Comparison of ENCODE assay signal across 21 cellular contexts in the genomic region with DNA sequence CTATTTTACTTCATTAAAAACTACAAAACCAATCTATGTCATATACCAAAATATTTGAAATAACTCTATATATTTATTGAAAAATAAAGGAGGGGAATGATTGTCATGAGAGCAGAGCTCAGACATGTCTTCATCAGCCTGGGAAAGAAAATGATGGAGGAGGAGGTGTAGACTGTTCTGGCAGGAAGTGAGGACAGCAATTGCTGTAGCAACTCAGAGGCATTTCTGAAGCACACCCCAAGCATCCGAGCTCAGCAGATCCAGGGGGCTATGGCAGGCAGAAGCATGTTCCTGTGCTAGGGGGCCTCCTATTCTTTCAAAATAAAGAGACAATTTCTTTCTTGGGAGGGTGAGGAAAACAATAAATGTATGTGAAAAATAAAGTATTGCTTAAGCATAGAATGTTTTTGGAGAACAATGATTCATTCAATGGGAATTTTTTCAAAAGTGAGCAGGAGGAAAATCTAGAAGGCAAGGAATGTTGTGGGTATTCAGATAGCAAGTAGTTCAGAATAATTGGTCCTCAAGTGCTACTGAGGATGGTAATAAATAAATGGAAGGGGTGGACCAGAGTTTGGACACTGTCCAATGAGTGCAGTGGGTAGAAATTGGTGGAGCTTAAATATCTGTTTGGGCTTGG.
DNase-seq lines count a peak whose midpoint lies in the region; ATAC-seq and TF ChIP-seq lines count a peak whose summit lies in the region.
"Had no signal": no experiment of that assay in that cellular context is flagged by ENCODE, and none has a peak within 500 bp of the region (broad histone marks: within the 10 kb centered on the region; RNA-seq: fewer than 3 reads in every experiment).

No MANE protein-coding gene starts in this region.

- peak overlapping the region in 1 of 2 experiments; percentile 3 for H2BK12ac ChIP-seq in mesenchymal stem cell (ENCODE audit: low read length in 2 of 2)

- no peak overlapping the region for H3K9ac ChIP-seq in mesenchymal stem cell (ENCODE audit: low read length)
- H3K9ac ChIP-seq: BLaER1 treated with 17β-estradiol and CSF1 and Interleukin-3, amounts not matched to agents 10 nM and 100 nM had no signal

- no peaks in the 10 kb centered on the region for H3K27me3 Mint-ChIP-seq in activated T-helper 17 cell treated with anti-CD3 and anti-CD28 coated beads, Interleukin-2, amount 50 U/mL, for 72 hours
- H3K27me3 Mint-ChIP-seq in activated T-cell treated with anti-CD3 and anti-CD28 coated beads, Interleukin-2, amount 50 U/mL, for 24 hours, result no peaks in the 10 kb centered on the region

- no peak overlapping the region for H3K27ac Mint-ChIP-seq in activated T-helper 17 cell treated with anti-CD3 and anti-CD28 coated beads, Interleukin-2, amount 50 U/mL, for 72 hours
- H3K27ac Mint-ChIP-seq in activated T-cell treated with anti-CD3 and anti-CD28 coated beads, Interleukin-2, amount 50 U/mL, for 24 hours, result no peak overlapping the region
- H3K27ac Mint-ChIP-seq: activated naive CD4-positive, alpha-beta T cell treated with anti-CD3 and anti-CD28 coated beads, Interleukin-2, amount 50 U/mL, for 72 hours; endodermal cell; immature natural killer cell had no signal

- no peak overlapping the region for H4K91ac ChIP-seq in mesenchymal stem cell (ENCODE audit: low read length)

- no peak overlapping the region for H3K23ac ChIP-seq in mesenchymal stem cell (ENCODE audit: low read length in 2 of 2)

- H3K27ac ChIP-seq in mesenchymal stem cell (ENCODE audit: low read length, poor library complexity, severe bottlenecking), result peak overlapping the region; percentile 36
- H3K27ac ChIP-seq: BLaER1 treated with 17β-estradiol and CSF1 and Interleukin-3, amounts not matched to agents 10 nM and 100 nM; Peyer's patch had no signal

- TF ChIP-seq CTCF in AG09309 (IDR thresholded peaks at IDR 0.05; ENCODE audit: control insufficient read depth, insufficient read depth, low read depth, low read length, missing control alignments), result no peak

- no peaks in the 10 kb centered on the region for H3K27me3 ChIP-seq in mesenchymal stem cell (ENCODE audit: control insufficient read depth in 1 of 2, insufficient read depth in 1 of 2, low read length in 2 of 2)
- H3K27me3 ChIP-seq: BLaER1 treated with 17β-estradiol and CSF1 and Interleukin-3, amounts not matched to agents 10 nM and 100 nM; Peyer's patch had no signal

- H3K36me3 ChIP-seq in mesenchymal stem cell (ENCODE audit: control insufficient read depth in 1 of 2, insufficient read depth in 2 of 2, low read depth in 1 of 2, low read length in 2 of 2), result no peaks in the 10 kb centered on the region
- H3K36me3 ChIP-seq: BLaER1 treated with 17β-estradiol and CSF1 and Interleukin-3, amounts not matched to agents 10 nM and 100 nM; Peyer's patch had no signal

- no peak overlapping the region for H2AFZ ChIP-seq in mesenchymal stem cell (ENCODE audit: low read depth, low read length)

- no peak overlapping the region for H2AK5ac ChIP-seq in mesenchymal stem cell (ENCODE audit: low read length, severe bottlenecking)

- H3K4me3 Mint-ChIP-seq in activated T-helper 17 cell treated with anti-CD3 and anti-CD28 coated beads, Interleukin-2, amount 50 U/mL, for 72 hours, result no peak overlapping the region
- no peak overlapping the region for H3K4me3 Mint-ChIP-seq in activated T-cell treated with anti-CD3 and anti-CD28 coated beads, Interleukin-2, amount 50 U/mL, for 24 hours
- H3K4me3 Mint-ChIP-seq: endodermal cell, immature natural killer cell, neural crest cell had no signal

- no peak overlapping the region for H2BK15ac ChIP-seq in mesenchymal stem cell (ENCODE audit: low read depth, poor library complexity, severe bottlenecking)

- H3K36me3 Mint-ChIP-seq in activated T-helper 17 cell treated with anti-CD3 and anti-CD28 coated beads, Interleukin-2, amount 50 U/mL, for 72 hours (ENCODE audit: low read depth), result no peaks in the 10 kb centered on the region
- no peaks in the 10 kb centered on the region for H3K36me3 Mint-ChIP-seq in activated T-cell treated with anti-CD3 and anti-CD28 coated beads, Interleukin-2, amount 50 U/mL, for 24 hours (ENCODE audit: low read depth)

- ATAC-seq in activated T-helper 17 cell treated with anti-CD3 and anti-CD28 coated beads, Interleukin-2, amount 50 U/mL, for 72 hours (replicated peaks), result no peak
- ATAC-seq in HG02938 (IDR thresholded peaks at IDR 0.05; ENCODE audit: unreplicated experiment), result no peak
- no peak for ATAC-seq in HG02610 (IDR thresholded peaks at IDR 0.05; ENCODE audit: unreplicated experiment)
- ATAC-seq: activated naive CD4-positive, alpha-beta T cell treated with anti-CD3 and anti-CD28 coated beads, Interleukin-2, amount 50 U/mL, for 72 hours had no signal

- no peak overlapping the region for H3K14ac ChIP-seq in mesenchymal stem cell (ENCODE audit: low read length in 2 of 2)

- H3K9me3 Mint-ChIP-seq in activated T-helper 17 cell treated with anti-CD3 and anti-CD28 coated beads, Interleukin-2, amount 50 U/mL, for 72 hours, result peaks cover 17% of the 10 kb centered on the region
- peaks cover 21% of the 10 kb centered on the region for H3K9me3 Mint-ChIP-seq in activated T-cell treated with anti-CD3 and anti-CD28 coated beads, Interleukin-2, amount 50 U/mL, for 24 hours
- H3K9me3 Mint-ChIP-seq: endodermal cell had no signal

- H3K4ac ChIP-seq in mesenchymal stem cell (ENCODE audit: low read depth in 1 of 2, low read length in 2 of 2), result no peak overlapping the region

- no peaks in the 10 kb centered on the region for H3K4me1 ChIP-seq in mesenchymal stem cell (ENCODE audit: control insufficient read depth, insufficient read depth, low read depth, low read length)
- H3K4me1 ChIP-seq: BLaER1 treated with 17β-estradiol and CSF1 and Interleukin-3, amounts not matched to agents 10 nM and 100 nM; Peyer's patch had no signal

- H3K4me3 ChIP-seq in AG09309 (ENCODE audit: control insufficient read depth, low read depth, low read length) (no peak overlapping the region), mesenchymal stem cell (ENCODE audit: insufficient read depth in 1 of 2, low read depth in 1 of 2, low read length in 2 of 2) (no peak overlapping the region)
- H3K4me3 ChIP-seq: BLaER1 treated with 17β-estradiol and CSF1 and Interleukin-3, amounts not matched to agents 10 nM and 100 nM; Peyer's patch had no signal

- H4K8ac ChIP-seq in mesenchymal stem cell (ENCODE audit: low read length), result no peak overlapping the region

- peak overlapping the region in 1 of 2 experiments; percentile 5 for H3K18ac ChIP-seq in mesenchymal stem cell (ENCODE audit: low read depth in 1 of 2, low read length in 2 of 2)

- H2BK5ac ChIP-seq in mesenchymal stem cell (ENCODE audit: low read depth, low read length, poor library complexity, severe bottlenecking), result no peak overlapping the region

- no peaks in the 10 kb centered on the region for H3K9me3 ChIP-seq in mesenchymal stem cell (ENCODE audit: control insufficient read depth, low read length)
- H3K9me3 ChIP-seq: BLaER1 treated with 17β-estradiol and CSF1 and Interleukin-3, amounts not matched to agents 10 nM and 100 nM; Peyer's patch had no signal

- 53% methylated on average over 1 of the region's 1 CpG for WGBS in mesenchymal stem cell

- no peaks in the 10 kb centered on the region for H3K4me1 Mint-ChIP-seq in activated T-helper 17 cell treated with anti-CD3 and anti-CD28 coated beads, Interleukin-2, amount 50 U/mL, for 72 hours
- no peaks in the 10 kb centered on the region for H3K4me1 Mint-ChIP-seq in activated T-cell treated with anti-CD3 and anti-CD28 coated beads, Interleukin-2, amount 50 U/mL, for 24 hours (ENCODE audit: low read depth)
- H3K4me1 Mint-ChIP-seq: endodermal cell, immature natural killer cell, neural crest cell had no signal

- H2BK120ac ChIP-seq in mesenchymal stem cell (ENCODE audit: low read depth, low read length), result no peak overlapping the region

- no peaks in the 10 kb centered on the region for H3K79me1 ChIP-seq in mesenchymal stem cell (replicated peaks; ENCODE audit: low read length, poor library complexity, severe bottlenecking)

- DNase-seq in AG09309 (ENCODE audit: low read depth) (peak; percentile 59), HT1080 (ENCODE audit: low read depth) (peak; percentile 2), dedifferentiated amniotic fluid mesenchymal stem cell (ENCODE audit: extremely low spot score) (peak; percentile 50), mesenchymal stem cell (peak; percentile 38)
- DNase-seq in activated T-cell treated with anti-CD3 and anti-CD28 coated beads, Interleukin-2, amount 50 U/mL, for 24 hours, result no peak
- DNase-seq: activated CD4-positive, alpha-beta T cell treated with anti-CD3 and anti-CD28 coated beads, Interleukin-2, amount 50 U/mL, for 4 hours; activated T-cell treated with anti-CD3 and anti-CD28 coated beads, Interleukin-2, amount 50 U/mL, for 1 hour; cerebellar nuclear complex; endodermal cell; glutamatergic neuron; immature natural killer cell; MV-4-11; NCI-H748 treated with DMSO at 0.1 percent for 48 hours; Peyer's patch; substantia nigra had no signal

- H3K4me2 ChIP-seq in mesenchymal stem cell (ENCODE audit: low read length, poor library complexity, severe bottlenecking), result no peak overlapping the region
- H3K4me2 ChIP-seq: BLaER1 treated with 17β-estradiol and CSF1 and Interleukin-3, amounts not matched to agents 10 nM and 100 nM had no signal
